Comparison of ENCODE assay signal across 10 cellular contexts in genomic region chr7:102122026-102122425, GRCh38.
DNase-seq lines count a peak whose midpoint lies in the region; ATAC-seq, FAIRE-seq and TF ChIP-seq lines count a peak whose summit lies in the region.
"Had no signal": no experiment of that assay in that cellular context is flagged by ENCODE, and none has a peak within 500 bp of the region (broad histone marks: within the 10 kb centered on the region; RNA-seq: fewer than 3 reads in every experiment).

No MANE protein-coding gene starts in this region.

- H3K27me3 ChIP-seq in trophoblast cell (ENCODE audit: insufficient read depth, low read length) (no peaks in the 10 kb centered on the region), small intestine (ENCODE audit: control insufficient read depth in 2 of 2, insufficient read depth in 2 of 2, low read length in 2 of 2) (no peaks in the 10 kb centered on the region)

- no peak overlapping the region for H4K8ac ChIP-seq in trophoblast cell (ENCODE audit: low read depth, low read length)

- no peak for FAIRE-seq in small intestine (lab: Jason Lieb, UNC)

- H2AFZ ChIP-seq in trophoblast cell (ENCODE audit: insufficient read depth, low read length, poor library complexity): no peak overlapping the region

- peak; percentile 35 for DNase-seq in GM19240 (ENCODE audit: insufficient read length, low spot score)
- peak; percentile 98 for DNase-seq in NOMO-1 treated with DMSO at 0.1 percent for 48 hours (lab: John Stamatoyannopoulos, UW; ENCODE audit: unreplicated experiment)
- peak; percentile 73 for DNase-seq in choroid plexus epithelial cell (ENCODE audit: low read depth)
- DNase-seq in trophoblast cell: peak in 1 of 2 donors; percentile 32
- DNase-seq in stimulated activated CD4-positive, alpha-beta T cell treated with anti-CD3 and anti-CD28 coated beads, Interleukin-4, amount 100 ng/mL, for 24 hours: no peak
- no peak for DNase-seq in small intestine
- DNase-seq: activated CD4-positive, alpha-beta T cell treated with anti-CD3 and anti-CD28 coated beads, Interleukin-2, amount 50 U/mL, for 48 hours; naive B cell had no signal

- H3K9ac ChIP-seq in trophoblast cell (ENCODE audit: low read length): no peak overlapping the region

- no peak for TF ChIP-seq CTCF in choroid plexus epithelial cell (conservative IDR thresholded peaks at IDR 0.05; ENCODE audit: low read depth, low read length)

- H2BK120ac ChIP-seq in trophoblast cell (ENCODE audit: insufficient read depth, low read length, poor library complexity): peak overlapping the region; percentile 40

- no peak overlapping the region for H3K23ac ChIP-seq in trophoblast cell (ENCODE audit: low read length)

- peak overlapping the region; percentile 92 for H3K27ac ChIP-seq in trophoblast cell (ENCODE audit: low read depth, low read length)
- peak overlapping the region in 1 of 2 donors; percentile 83 for H3K27ac ChIP-seq in small intestine (ENCODE audit: low read depth in 1 of 2, low read length in 1 of 2)

- no peak for ATAC-seq in GM21381 (IDR thresholded peaks at IDR 0.05; ENCODE audit: unreplicated experiment)
- no peak for ATAC-seq in GM21515 (IDR thresholded peaks at IDR 0.05; ENCODE audit: unreplicated experiment)

- H2BK12ac ChIP-seq in trophoblast cell (ENCODE audit: low read length): no peak overlapping the region

- WGBS in trophoblast cell (ENCODE audit: extremely low coverage, insufficient coverage, insufficient read length): no CpG with 5 or more reads among the region's 3 CpGs
- WGBS in small intestine, 3 donors: 11 to 15% (median 14%) methylated on average over 3 of the region's 3 CpGs

- no peak overlapping the region for H4K12ac ChIP-seq in trophoblast cell (ENCODE audit: low read depth, low read length)

- peak overlapping the region; percentile 32 for H3K4me2 ChIP-seq in trophoblast cell (ENCODE audit: low read length)

- no peak overlapping the region for H2BK5ac ChIP-seq in trophoblast cell (ENCODE audit: low read depth, low read length, poor library complexity)

- no peak overlapping the region for H2AK5ac ChIP-seq in trophoblast cell (ENCODE audit: low read length)

- H3K79me2 ChIP-seq in trophoblast cell (ENCODE audit: control insufficient read depth, insufficient read depth, low read length, poor library complexity): no peaks in the 10 kb centered on the region

- H3K4me1 ChIP-seq in trophoblast cell (ENCODE audit: control insufficient read depth in 1 of 2, insufficient read depth in 2 of 2, low read length in 2 of 2): peaks cover 31 to 33% of the 10 kb centered on the region in 2 experiments
- peaks cover 0 to 3% of the 10 kb centered on the region in 2 donors for H3K4me1 ChIP-seq in small intestine (ENCODE audit: control insufficient read depth in 2 of 2, insufficient read depth in 1 of 2, low read depth in 1 of 2, low read length in 1 of 2)

- H3K36me3 ChIP-seq in trophoblast cell (ENCODE audit: control insufficient read depth in 1 of 2, insufficient read depth in 2 of 2, low read length in 2 of 2) (peaks cover 8 to 10% of the 10 kb centered on the region in 2 experiments), small intestine (ENCODE audit: control insufficient read depth in 2 of 2, insufficient read depth in 2 of 2, low read length in 2 of 2) (peaks cover 0 to 2% of the 10 kb centered on the region in 2 donors)

- H3K14ac ChIP-seq in trophoblast cell (ENCODE audit: low read length): no peak overlapping the region

- H3K9me3 ChIP-seq in trophoblast cell (ENCODE audit: insufficient read depth, low read depth, low read length) (no peaks in the 10 kb centered on the region), small intestine (ENCODE audit: control insufficient read depth, low read depth) (no peaks in the 10 kb centered on the region)

- H3K4me3 ChIP-seq in choroid plexus epithelial cell (ENCODE audit: low read depth, low read length) (no peak overlapping the region), trophoblast cell (ENCODE audit: low read depth, low read length) (no peak overlapping the region), small intestine (ENCODE audit: low read depth in 1 of 2, low read length in 2 of 2) (no peak overlapping the region)

- H3K79me1 ChIP-seq in trophoblast cell (ENCODE audit: low read length): peaks cover 18% of the 10 kb centered on the region

- no peak overlapping the region for H3K4ac ChIP-seq in trophoblast cell (ENCODE audit: low read depth, low read length)

- H3K18ac ChIP-seq in trophoblast cell (ENCODE audit: low read length): no peak overlapping the region

- peak overlapping the region; percentile 50 for H4K91ac ChIP-seq in trophoblast cell (ENCODE audit: low read depth, low read length)

Comparison
In these comparisons a context has a peak if more than half of its experiments do, and no peak if none do; other contexts are left out.
1. DNase-seq: peak in GM19240 (single experiment), NOMO-1 treated with DMSO at 0.1 percent for 48 hours (single experiment) and choroid plexus epithelial cell (single experiment); none in stimulated activated CD4-positive, alpha-beta T cell treated with anti-CD3 and anti-CD28 coated beads, Interleukin-4, amount 100 ng/mL, for 24 hours (single experiment) and small intestine (single experiment).